In genomic region chr14:96217381-96217913, GRCh38 we compare ENCODE assay signal across 13 cellular contexts. TPM values are rescaled to one million over a fixed set of nuclear protein-coding genes. Genes with fewer than 3 reads are reported as not detected.
DNase-seq lines count a peak whose midpoint lies in the region; ATAC-seq and TF ChIP-seq lines count a peak whose summit lies in the region.
"Had no signal": no experiment of that assay in that cellular context is flagged by ENCODE, and none has a peak within 500 bp of the region (broad histone marks: within the 10 kb centered on the region; RNA-seq: fewer than 3 reads in every experiment).

No MANE protein-coding gene starts in this region.

- TF ChIP-seq EP300 in SK-N-SH (IDR thresholded peaks at IDR 0.05; ENCODE audit: borderline replicate concordance in 1 of 2, low read depth in 1 of 2, low read length in 1 of 2): no peak

- H3K27ac ChIP-seq in SK-N-SH (ENCODE audit: low read depth in 2 of 2, low read length in 1 of 2) (peak overlapping the region in 1 of 2 experiments; percentile 40; a peak in 1 of 4 replicates), vagina (peak overlapping the region; percentile 33)
- H3K27ac ChIP-seq: PC-9 had no signal

- 0 out of 2 replicates have a peak, but pooled peaks cover 2% of the 10 kb centered on the region for H3K79me2 ChIP-seq in SK-N-SH (ENCODE audit: insufficient read depth)

- no peak for TF ChIP-seq RAD21 in SK-N-SH (IDR thresholded peaks at IDR 0.05; ENCODE audit: low read length)

- TF ChIP-seq CTCF in SK-N-SH (IDR thresholded peaks at IDR 0.05) (no peak), vagina (IDR thresholded peaks at IDR 0.05) (no peak)

- peaks cover under 1% of the 10 kb centered on the region; the same call in 1 of the 2 replicates for H3K9me3 ChIP-seq in SK-N-SH
- H3K9me3 ChIP-seq in vagina: no peaks in the 10 kb centered on the region
- H3K9me3 ChIP-seq: Caco-2 had no signal

- H3K9me2 ChIP-seq in SK-N-SH: no peaks in the 10 kb centered on the region

- POLR2A ChIA-PET in SK-N-SH (lab: Yijun Ruan, JAX): interaction anchor here (1.0 kb wide), 1 partner anchor 12 kb away, joined by 4 read pairs; the partner anchor contains the start of gene BDKRB2

- H2AFZ ChIP-seq in SK-N-SH (ENCODE audit: low read depth): no peak overlapping the region
- H2AFZ ChIP-seq: PC-9 had no signal

- H4K20me1 ChIP-seq in SK-N-SH (ENCODE audit: insufficient read depth): no peaks in the 10 kb centered on the region

- H3K36me3 ChIP-seq in SK-N-SH (replicated peaks in 1 of 2; ENCODE audit: control insufficient read depth in 1 of 2, insufficient read depth in 2 of 2, low read length in 1 of 2): no peaks in the 10 kb centered on the region
- no peaks in the 10 kb centered on the region for H3K36me3 ChIP-seq in vagina

- WGBS in SK-N-SH (ENCODE audit: low lambda C conversion rate): 74% methylated on average over 4 of the region's 8 CpGs

- H3K27me3 ChIP-seq in SK-N-SH (ENCODE audit: insufficient read depth) (no peaks in the 10 kb centered on the region), vagina (no peaks in the 10 kb centered on the region)

- CTCF ChIA-PET in SK-N-SH (lab: Yijun Ruan, JAX): interaction anchor here (1.3 to 3.9 kb wide), 2 partner anchors 58 to 119 kb away, joined by 4 to 19 read pairs; no protein-coding TSS in a partner anchor

- ATAC-seq in SK-N-SH treated with all-trans-retinoic acid at 6 μM for 48 hours: no peak

- intact Hi-C loops in vagina (cut with DNase I): no loop called here

- TF ChIP-seq POLR2A in vagina (IDR thresholded peaks at IDR 0.05): no peak

- H3K4me1 ChIP-seq in SK-N-SH (ENCODE audit: control insufficient read depth in 1 of 2, insufficient read depth in 2 of 2, low read depth in 1 of 2, low read length in 1 of 2) (peaks cover 0 to 20% of the 10 kb centered on the region in 2 experiments; a peak in 1 of 4 replicates), vagina (peaks cover 81% of the 10 kb centered on the region)
- H3K4me1 ChIP-seq: Caco-2 had no signal

- no peaks in the 10 kb centered on the region for H3F3A ChIP-seq in SK-N-SH (replicated peaks; ENCODE audit: insufficient read depth)

- peak; percentile 68 for DNase-seq in SK-N-SH
- DNase-seq in NCI-H345 treated with DMSO at 0.1 percent for 48 hours (lab: John Stamatoyannopoulos, UW; ENCODE audit: unreplicated experiment): peak; percentile 20
- DNase-seq in SHP77 treated with DMSO at 0.1 percent for 48 hours (lab: John Stamatoyannopoulos, UW): peak; percentile 91
- no peak for DNase-seq in vagina (ENCODE audit: extremely low spot score in 2 of 2)
- no peak for DNase-seq in OCI-M1 (lab: John Stamatoyannopoulos, UW)
- no peak for DNase-seq in AG08396 (ENCODE audit: low spot score)
- DNase-seq: Caco-2, KBM-7, NCI-H226, NCI-H82, PC-9 had no signal

- H3K4me2 ChIP-seq in SK-N-SH: no peak overlapping the region
- H3K4me2 ChIP-seq: PC-9 had no signal

- H3K9ac ChIP-seq in SK-N-SH: no peak overlapping the region

- no peak overlapping the region for H3K4me3 ChIP-seq in SK-N-SH (ENCODE audit: low read depth in 2 of 2, low read length in 1 of 2)
- H3K4me3 ChIP-seq in vagina: no peak overlapping the region
- H3K4me3 ChIP-seq: PC-9 had no signal

TF ChIP-seq in SK-N-SH, 30 proteins besides CTCF, POLR2A, EP300 and RAD21 (continues in another document):
- no peak for TF ChIP-seq NRF1 (IDR thresholded peaks at IDR 0.05; ENCODE audit: low read depth, low read length)
- TF ChIP-seq MXI1 (IDR thresholded peaks at IDR 0.05; ENCODE audit: low read depth, low read length): no peak
- TF ChIP-seq, protein P1, sequence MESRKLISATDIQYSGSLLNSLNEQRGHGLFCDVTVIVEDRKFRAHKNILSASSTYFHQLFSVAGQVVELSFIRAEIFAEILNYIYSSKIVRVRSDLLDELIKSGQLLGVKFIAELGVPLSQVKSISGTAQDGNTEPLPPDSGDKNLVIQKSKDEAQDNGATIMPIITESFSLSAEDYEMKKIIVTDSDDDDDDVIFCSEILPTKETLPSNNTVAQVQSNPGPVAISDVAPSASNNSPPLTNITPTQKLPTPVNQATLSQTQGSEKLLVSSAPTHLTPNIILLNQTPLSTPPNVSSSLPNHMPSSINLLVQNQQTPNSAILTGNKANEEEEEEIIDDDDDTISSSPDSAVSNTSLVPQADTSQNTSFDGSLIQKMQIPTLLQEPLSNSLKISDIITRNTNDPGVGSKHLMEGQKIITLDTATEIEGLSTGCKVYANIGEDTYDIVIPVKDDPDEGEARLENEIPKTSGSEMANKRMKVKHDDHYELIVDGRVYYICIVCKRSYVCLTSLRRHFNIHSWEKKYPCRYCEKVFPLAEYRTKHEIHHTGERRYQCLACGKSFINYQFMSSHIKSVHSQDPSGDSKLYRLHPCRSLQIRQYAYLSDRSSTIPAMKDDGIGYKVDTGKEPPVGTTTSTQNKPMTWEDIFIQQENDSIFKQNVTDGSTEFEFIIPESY (IDR thresholded peaks at IDR 0.05; ENCODE audit: borderline replicate concordance, low read depth): no peak
- TF ChIP-seq TEAD4 (IDR thresholded peaks at IDR 0.05; ENCODE audit: borderline replicate concordance, insufficient read depth): no peak
- no peak for TF ChIP-seq FOXM1 (IDR thresholded peaks at IDR 0.05; ENCODE audit: low read depth)
- TF ChIP-seq RXRA (IDR thresholded peaks at IDR 0.05; ENCODE audit: borderline replicate concordance, low read depth): no peak
- TF ChIP-seq, protein P2, sequence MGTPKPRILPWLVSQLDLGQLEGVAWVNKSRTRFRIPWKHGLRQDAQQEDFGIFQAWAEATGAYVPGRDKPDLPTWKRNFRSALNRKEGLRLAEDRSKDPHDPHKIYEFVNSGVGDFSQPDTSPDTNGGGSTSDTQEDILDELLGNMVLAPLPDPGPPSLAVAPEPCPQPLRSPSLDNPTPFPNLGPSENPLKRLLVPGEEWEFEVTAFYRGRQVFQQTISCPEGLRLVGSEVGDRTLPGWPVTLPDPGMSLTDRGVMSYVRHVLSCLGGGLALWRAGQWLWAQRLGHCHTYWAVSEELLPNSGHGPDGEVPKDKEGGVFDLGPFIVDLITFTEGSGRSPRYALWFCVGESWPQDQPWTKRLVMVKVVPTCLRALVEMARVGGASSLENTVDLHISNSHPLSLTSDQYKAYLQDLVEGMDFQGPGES (IDR thresholded peaks at IDR 0.05; ENCODE audit: low read depth, low read length): no peak
- no peak for TF ChIP-seq FOXJ3 (CRISPR knock-in tag; IDR thresholded peaks at IDR 0.05)
- TF ChIP-seq SMC3 (IDR thresholded peaks at IDR 0.05; ENCODE audit: low read depth, low read length): no peak
- no peak for TF ChIP-seq POLR2AphosphoS5 (IDR thresholded peaks at IDR 0.05; ENCODE audit: low read depth, low read length)
- no peak for TF ChIP-seq TCF12 (IDR thresholded peaks at IDR 0.05)

TF ChIP-seq in SK-N-SH treated with all-trans-retinoic acid at 6 μM for 48 hours, 23 proteins besides CTCF, POLR2A, EP300 and RAD21 (continues in another document):
- no peak for TF ChIP-seq CREB5 (CRISPR knock-in tag; IDR thresholded peaks at IDR 0.05; ENCODE audit: low read depth)
- TF ChIP-seq TOX (CRISPR knock-in tag; IDR thresholded peaks at IDR 0.05; ENCODE audit: borderline replicate concordance): no peak
- TF ChIP-seq, protein P3, sequence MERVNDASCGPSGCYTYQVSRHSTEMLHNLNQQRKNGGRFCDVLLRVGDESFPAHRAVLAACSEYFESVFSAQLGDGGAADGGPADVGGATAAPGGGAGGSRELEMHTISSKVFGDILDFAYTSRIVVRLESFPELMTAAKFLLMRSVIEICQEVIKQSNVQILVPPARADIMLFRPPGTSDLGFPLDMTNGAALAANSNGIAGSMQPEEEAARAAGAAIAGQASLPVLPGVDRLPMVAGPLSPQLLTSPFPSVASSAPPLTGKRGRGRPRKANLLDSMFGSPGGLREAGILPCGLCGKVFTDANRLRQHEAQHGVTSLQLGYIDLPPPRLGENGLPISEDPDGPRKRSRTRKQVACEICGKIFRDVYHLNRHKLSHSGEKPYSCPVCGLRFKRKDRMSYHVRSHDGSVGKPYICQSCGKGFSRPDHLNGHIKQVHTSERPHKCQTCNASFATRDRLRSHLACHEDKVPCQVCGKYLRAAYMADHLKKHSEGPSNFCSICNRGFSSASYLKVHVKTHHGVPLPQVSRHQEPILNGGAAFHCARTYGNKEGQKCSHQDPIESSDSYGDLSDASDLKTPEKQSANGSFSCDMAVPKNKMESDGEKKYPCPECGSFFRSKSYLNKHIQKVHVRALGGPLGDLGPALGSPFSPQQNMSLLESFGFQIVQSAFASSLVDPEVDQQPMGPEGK (CRISPR knock-in tag; IDR thresholded peaks at IDR 0.05; ENCODE audit: borderline replicate concordance): no peak
- no peak for TF ChIP-seq ZFP3 (CRISPR knock-in tag; IDR thresholded peaks at IDR 0.05)
- no peak for TF ChIP-seq RARB (CRISPR knock-in tag; IDR thresholded peaks at IDR 0.05)
- TF ChIP-seq, protein P4, sequence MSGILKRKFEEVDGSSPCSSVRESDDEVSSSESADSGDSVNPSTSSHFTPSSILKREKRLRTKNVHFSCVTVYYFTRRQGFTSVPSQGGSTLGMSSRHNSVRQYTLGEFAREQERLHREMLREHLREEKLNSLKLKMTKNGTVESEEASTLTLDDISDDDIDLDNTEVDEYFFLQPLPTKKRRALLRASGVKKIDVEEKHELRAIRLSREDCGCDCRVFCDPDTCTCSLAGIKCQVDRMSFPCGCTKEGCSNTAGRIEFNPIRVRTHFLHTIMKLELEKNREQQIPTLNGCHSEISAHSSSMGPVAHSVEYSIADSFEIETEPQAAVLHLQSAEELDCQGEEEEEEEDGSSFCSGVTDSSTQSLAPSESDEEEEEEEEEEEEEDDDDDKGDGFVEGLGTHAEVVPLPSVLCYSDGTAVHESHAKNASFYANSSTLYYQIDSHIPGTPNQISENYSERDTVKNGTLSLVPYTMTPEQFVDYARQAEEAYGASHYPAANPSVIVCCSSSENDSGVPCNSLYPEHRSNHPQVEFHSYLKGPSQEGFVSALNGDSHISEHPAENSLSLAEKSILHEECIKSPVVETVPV (CRISPR knock-in tag; IDR thresholded peaks at IDR 0.05): no peak

RNA-seq across cellular contexts. Expression of gene BDKRB2, which starts 12.8 kb away (rescaled TPM):
- polyA plus RNA-seq in SK-N-SH (2012; rRNA removed): 4.8 and 6.4 TPM in 2 replicates
- 3.4 and 5.1 TPM in 2 replicates for polyA plus RNA-seq in SK-N-SH (2012; cell fraction: cytosol; rRNA removed)
- 5.0 and 6.3 TPM in 2 replicates for polyA plus RNA-seq in SK-N-SH (2012; cell fraction: nucleus; rRNA removed)
- total RNA-seq in vagina: 23.3 TPM

RNA-seq across cellular contexts. Expression of gene BDKRB1, which starts 38.6 kb away (rescaled TPM):
- 14.4 and 16.9 TPM in 2 replicates for polyA plus RNA-seq in SK-N-SH (2012; rRNA removed)
- polyA plus RNA-seq in SK-N-SH (2012; cell fraction: cytosol; rRNA removed): 7.0 and 10.3 TPM in 2 replicates
- 16.6 and 26.9 TPM in 2 replicates for polyA plus RNA-seq in SK-N-SH (2012; cell fraction: nucleus; rRNA removed)
- total RNA-seq in vagina: 2.5 TPM
- total RNA-seq: H1, PC-9 had no signal

Comparison
In these comparisons a context has a peak if more than half of its experiments do, and no peak if none do; other contexts are left out.
1. DNase-seq: peak in SK-N-SH (single experiment), NCI-H345 treated with DMSO at 0.1 percent for 48 hours (single experiment) and SHP77 treated with DMSO at 0.1 percent for 48 hours (single experiment); none in vagina (0 of 2), OCI-M1 (single experiment) and AG08396 (single experiment).